In genomic region chr12:65894127-65894526, GRCh38 we compare ENCODE assay signal across 24 cellular contexts.
DNase-seq lines count a peak whose midpoint lies in the region; ATAC-seq, FAIRE-seq and TF ChIP-seq lines count a peak whose summit lies in the region.
"Had no signal": no experiment of that assay in that cellular context is flagged by ENCODE, and none has a peak within 500 bp of the region (broad histone marks: within the 10 kb centered on the region; RNA-seq: fewer than 3 reads in every experiment).

No MANE protein-coding gene starts in this region.

- no peak for TF ChIP-seq POLR2A in HepG2 (IDR thresholded peaks at IDR 0.05; ENCODE audit: insufficient read depth in 1 of 2, low read depth in 2 of 2, low read length in 2 of 2)
- TF ChIP-seq POLR2A in right lobe of liver (IDR thresholded peaks at IDR 0.05): no peak

- H3K79me2 ChIP-seq in HepG2 (ENCODE audit: insufficient read depth, low read length) (peaks cover 51% of the 10 kb centered on the region), hepatocyte (peaks cover 37% of the 10 kb centered on the region)

- peaks cover 80% of the 10 kb centered on the region for H3K4me1 Mint-ChIP-seq in type B pancreatic cell (ENCODE audit: unreplicated experiment)
- H3K4me1 Mint-ChIP-seq: activated CD4-positive, alpha-beta T cell treated with anti-CD3 and anti-CD28 coated beads, Interleukin-2, amount 10 ng/mL, durations not matched to agents 7 days and 5 days; activated naive CD8-positive, alpha-beta T cell treated with anti-CD3 and anti-CD28 coated beads, Interleukin-2, amount 50 U/mL, for 24 hours; IgD-negative memory B cell had no signal

- CTCF ChIA-PET in HepG2 (lab: Yijun Ruan, JAX; ENCODE audit: low intra/inter-chr PET ratio, low total read pairs): no interaction called here

- POLR2A ChIA-PET in HepG2 (lab: Yijun Ruan, JAX): interaction anchor here (1.1 to 2.8 kb wide), 3 partner anchors 35 to 52 kb away, joined by 3 to 27 read pairs (median 3); no protein-coding TSS in a partner anchor

- H4K20me1 ChIP-seq in HepG2 (ENCODE audit: insufficient read depth, low read length) (no peaks in the 10 kb centered on the region), hepatocyte (ENCODE audit: insufficient read depth, poor library complexity, severe bottlenecking) (no peaks in the 10 kb centered on the region)

- no peak for TF ChIP-seq CTCF in HepG2 (CRISPR knock-in tag; IDR thresholded peaks at IDR 0.05)
- TF ChIP-seq CTCF in right lobe of liver (IDR thresholded peaks at IDR 0.05): no peak
- no peak for TF ChIP-seq CTCF in hepatocyte (IDR thresholded peaks at IDR 0.05; ENCODE audit: poor library complexity)
- no peak for TF ChIP-seq CTCF in type B pancreatic cell (conservative IDR thresholded peaks at IDR 0.05)

- H3K4me2 ChIP-seq in HepG2 (ENCODE audit: low read depth, low read length) (peak overlapping the region; percentile 85), hepatocyte (peak overlapping the region; percentile 66)

- TF ChIP-seq EP300 in HepG2 (IDR thresholded peaks at IDR 0.05; ENCODE audit: low read depth in 2 of 2, low read length in 2 of 2) (no peak), HepG2 (CRISPR knock-in tag; IDR thresholded peaks at IDR 0.05; ENCODE audit: borderline replicate concordance) (no peak)

- peaks cover 93% of the 10 kb centered on the region for H3K4me1 ChIP-seq in HepG2 (ENCODE audit: insufficient read depth, low read length)
- H3K4me1 ChIP-seq in right lobe of liver: peaks cover 0 to 8% (median 0%) of the 10 kb centered on the region in 4 donors
- peaks cover 66% of the 10 kb centered on the region for H3K4me1 ChIP-seq in hepatocyte (ENCODE audit: insufficient read depth)

- H3K9me2 ChIP-seq in hepatocyte (replicated peaks; ENCODE audit: insufficient read depth): no peaks in the 10 kb centered on the region

- no TSS peak for BruUV-seq in HepG2 (replicated peaks; lab: Mats Ljungman, UMichigan)

- H3K36me3 Mint-ChIP-seq in type B pancreatic cell: peaks cover 14% of the 10 kb centered on the region
- H3K36me3 Mint-ChIP-seq: IgD-negative memory B cell had no signal

- FAIRE-seq in HepG2 (lab: Jason Lieb, UNC): no peak
- FAIRE-seq: A204.1, bronchial epithelial cell, GM12892 had no signal

- H3K27me3 Mint-ChIP-seq in type B pancreatic cell: no peaks in the 10 kb centered on the region

- no peak for TF ChIP-seq RAD21 in HepG2 (CRISPR knock-in tag; IDR thresholded peaks at IDR 0.05)

- 96% methylated on average over 2 of the region's 2 CpGs for WGBS in HepG2 (ENCODE audit: low lambda C conversion rate)
- WGBS in right lobe of liver (ENCODE audit: insufficient coverage, low coverage, low lambda C conversion rate, missing lambda C conversion rate): 69% methylated on average over 2 of the region's 2 CpGs
- WGBS in hepatocyte (ENCODE audit: low lambda C conversion rate, missing lambda C conversion rate): 51% methylated on average over 2 of the region's 2 CpGs

- H3K27ac ChIP-seq in HepG2 (ENCODE audit: extremely low read length, insufficient read depth, low read length) (peak overlapping the region; percentile 92), right lobe of liver (no peak overlapping the region), hepatocyte (peak overlapping the region; percentile 92)
- H3K27ac ChIP-seq: uterus had no signal

- no peak for DNase-seq in HepG2 (ENCODE audit: low spot score)
- DNase-seq in right lobe of liver: no peak
- DNase-seq in RPMI7951 (ENCODE audit: low read depth): peak; percentile 49
- no peak for DNase-seq in hepatocyte (ENCODE audit: low spot score)
- no peak for DNase-seq in type B pancreatic cell (ENCODE audit: extremely low spot score, unreplicated experiment)
- DNase-seq in NOMO-1 (lab: John Stamatoyannopoulos, UW; ENCODE audit: unreplicated experiment in 2 of 2): no peak
- DNase-seq in NCI-H526 treated with DMSO at 0.1 percent for 48 hours (lab: John Stamatoyannopoulos, UW): no peak
- DNase-seq: activated CD4-positive, alpha-beta T cell treated with anti-CD3 and anti-CD28 coated beads, Interleukin-2, amount 10 ng/mL, durations not matched to agents 7 days and 5 days; activated CD8-positive, alpha-beta memory T cell treated with anti-CD3 and anti-CD28 coated beads, Interleukin-2, amount 50 U/mL, for 4 hours; activated effector memory CD4-positive, alpha-beta T cell treated with Interleukin-2 at 50 U/mL for 16 hours; activated naive CD8-positive, alpha-beta T cell treated with anti-CD3 and anti-CD28 coated beads, Interleukin-2, amount 50 U/mL, for 24 hours; C1 segment of cervical spinal cord; DMS 273 treated with DMSO at 0.1 percent for 48 hours; foreskin keratinocyte; left cardiac atrium; RPMI8226; stimulated activated CD8-positive, alpha-beta memory T cell treated with anti-CD3 and anti-CD28 coated beads, Interleukin-4, amount 100 ng/mL, for 48 hours; substantia nigra; uterus had no signal

- ATAC-seq in HepG2: no peak
- no peak for ATAC-seq in right lobe of liver
- ATAC-seq in GM21619 (IDR thresholded peaks at IDR 0.05; ENCODE audit: unreplicated experiment): no peak
- ATAC-seq: activated naive CD8-positive, alpha-beta T cell treated with anti-CD3 and anti-CD28 coated beads, Interleukin-2, amount 50 U/mL, for 24 hours; foreskin keratinocyte; left cardiac atrium had no signal

- no peaks in the 10 kb centered on the region for H3K27me3 ChIP-seq in HepG2 (ENCODE audit: control insufficient read depth in 1 of 2, insufficient read depth in 2 of 2, low read length in 2 of 2)
- no peaks in the 10 kb centered on the region for H3K27me3 ChIP-seq in right lobe of liver
- no peaks in the 10 kb centered on the region for H3K27me3 ChIP-seq in hepatocyte
- H3K27me3 ChIP-seq: foreskin keratinocyte, uterus had no signal

- intact Hi-C loops in HepG2 (cut with micrococcal nuclease; ENCODE audit: unreplicated experiment) (no loop called here), right lobe of liver (cut with DNase I) (no loop called here)

- H3K9me3 Mint-ChIP-seq in type B pancreatic cell: no peaks in the 10 kb centered on the region
- H3K9me3 Mint-ChIP-seq: activated CD4-positive, alpha-beta T cell treated with anti-CD3 and anti-CD28 coated beads, Interleukin-2, amount 10 ng/mL, durations not matched to agents 7 days and 5 days; activated naive CD8-positive, alpha-beta T cell treated with anti-CD3 and anti-CD28 coated beads, Interleukin-2, amount 50 U/mL, for 24 hours had no signal

- H3K27ac Mint-ChIP-seq in type B pancreatic cell: no peak overlapping the region
- H3K27ac Mint-ChIP-seq: activated CD4-positive, alpha-beta T cell treated with anti-CD3 and anti-CD28 coated beads, Interleukin-2, amount 10 ng/mL, durations not matched to agents 7 days and 5 days; activated naive CD8-positive, alpha-beta T cell treated with anti-CD3 and anti-CD28 coated beads, Interleukin-2, amount 50 U/mL, for 24 hours; IgD-negative memory B cell had no signal

- peak overlapping the region; percentile 22 for H3K4me3 Mint-ChIP-seq in type B pancreatic cell
- H3K4me3 Mint-ChIP-seq: activated CD4-positive, alpha-beta T cell treated with anti-CD3 and anti-CD28 coated beads, Interleukin-2, amount 10 ng/mL, durations not matched to agents 7 days and 5 days; activated naive CD8-positive, alpha-beta T cell treated with anti-CD3 and anti-CD28 coated beads, Interleukin-2, amount 50 U/mL, for 24 hours; IgD-negative memory B cell had no signal

- in situ Hi-C loops in HepG2 (cut with HindIII; ENCODE audit: extremely low pct_ligation_motif_present, low pct_unique_long_range_greater_than_20kb): no loop called here

- H3K9ac ChIP-seq in HepG2 (ENCODE audit: insufficient read depth, low read depth, low read length): no peak overlapping the region

- H3K9me3 ChIP-seq in HepG2 (ENCODE audit: low read length) (no peaks in the 10 kb centered on the region), right lobe of liver (no peaks in the 10 kb centered on the region), hepatocyte (ENCODE audit: low read depth) (no peaks in the 10 kb centered on the region)
- H3K9me3 ChIP-seq: uterus had no signal

- H2AFZ ChIP-seq in HepG2 (ENCODE audit: low read length) (no peak overlapping the region), hepatocyte (no peak overlapping the region)

- peak overlapping the region in 1 of 3 experiments; percentile 53; a peak in 2 of 6 replicates for H3K4me3 ChIP-seq in HepG2 (replicated peaks in 1 of 3; ENCODE audit: insufficient read depth in 1 of 3, low read depth in 2 of 3, low read length in 3 of 3)
- H3K4me3 ChIP-seq in right lobe of liver: no peak overlapping the region
- H3K4me3 ChIP-seq in hepatocyte: no peak overlapping the region
- H3K4me3 ChIP-seq: uterus had no signal

- H3K36me3 ChIP-seq in HepG2 (replicated peaks in 1 of 2; ENCODE audit: control insufficient read depth in 1 of 2, insufficient read depth in 2 of 2, low read length in 2 of 2) (no peaks in the 10 kb centered on the region; a peak in 1 of 5 replicates), right lobe of liver (no peaks in the 10 kb centered on the region), hepatocyte (replicated peaks; ENCODE audit: insufficient read depth, low read depth) (no peaks in the 10 kb centered on the region)
- H3K36me3 ChIP-seq: uterus had no signal

TF ChIP-seq in HepG2, 621 proteins besides CTCF, POLR2A, EP300 and RAD21 (continues in another document):
- TF ChIP-seq TOPORS (CRISPR knock-in tag; IDR thresholded peaks at IDR 0.05): no peak
- TF ChIP-seq ZNF30 (CRISPR knock-in tag; IDR thresholded peaks at IDR 0.05): no peak
- no peak for TF ChIP-seq ZBTB4 (CRISPR knock-in tag; IDR thresholded peaks at IDR 0.05; ENCODE audit: borderline replicate concordance)
- TF ChIP-seq KMT2B (CRISPR knock-in tag; IDR thresholded peaks at IDR 0.05): no peak

Comparison
In these comparisons a context has a peak if more than half of its experiments do, and no peak if none do; other contexts are left out.
1. H3K27ac ChIP-seq: peak in HepG2 (single experiment) and hepatocyte (single experiment); none in right lobe of liver (0 of 3).